Comparison of ENCODE assay signal across 10 cellular contexts in the genomic region with DNA sequence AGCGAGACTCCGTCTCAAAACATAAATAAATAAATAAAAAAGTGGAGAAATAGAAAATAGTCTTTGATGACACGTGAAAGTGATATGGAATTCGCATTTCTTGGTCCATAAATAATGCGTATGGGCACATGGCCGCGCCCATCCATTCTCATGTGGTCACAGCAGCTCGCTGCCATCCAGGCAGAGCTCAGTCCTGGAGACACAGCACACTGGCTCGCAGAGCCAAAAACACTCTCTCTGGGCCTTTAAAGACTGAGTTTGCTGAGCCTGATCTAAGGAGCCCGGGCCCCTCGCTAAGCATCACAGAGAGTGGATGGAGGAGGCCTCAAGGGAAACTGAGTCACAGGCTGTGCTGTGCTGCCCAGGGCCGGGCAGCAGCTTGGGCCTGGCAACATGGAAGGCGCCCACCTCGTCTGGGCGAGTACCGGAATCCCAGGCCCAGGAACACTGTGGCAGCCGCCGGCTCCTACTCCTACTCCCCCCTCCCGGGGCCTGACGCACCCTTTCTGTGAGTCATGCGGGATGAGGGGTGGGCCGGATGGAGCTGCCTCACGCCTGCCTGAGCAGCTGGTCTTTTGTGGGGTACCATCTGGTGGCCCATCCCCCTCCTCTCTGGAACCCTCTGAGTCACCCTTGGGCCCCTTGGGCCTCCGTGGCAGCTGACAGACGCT. TPM values are rescaled to one million over a fixed set of nuclear protein-coding genes. Genes with fewer than 3 reads are reported as not detected.
A peak's percentile ranks its signal among the peaks of the same experiment; 100 is the strongest.
DNase-seq lines count a peak whose midpoint lies in the region; ATAC-seq and TF ChIP-seq lines count a peak whose summit lies in the region.
"Had no signal": no experiment of that assay in that cellular context is flagged by ENCODE, and none has a peak within 500 bp of the region (broad histone marks: within the 10 kb centered on the region; RNA-seq: fewer than 3 reads in every experiment).

No MANE protein-coding gene starts in this region.

- H3K9me3 ChIP-seq in mucosa of descending colon: no peaks in the 10 kb centered on the region
- H3K9me3 ChIP-seq: psoas muscle had no signal

- intact Hi-C loops in mucosa of descending colon (cut with DNase I, micrococcal nuclease): no loop called here

- no peaks in the 10 kb centered on the region for H3K27me3 ChIP-seq in brain microvascular endothelial cell (replicated peaks)

- in situ Hi-C loops in brain microvascular endothelial cell (cut with HindIII; ENCODE audit: low pct_ligation_motif_present, low sequenced_read_pairs): no loop called here

- peak; percentile 52 for DNase-seq in AG09319 (ENCODE audit: extremely low read depth, low read depth)
- DNase-seq in LHCN-M2 (ENCODE audit: low read depth): peak; percentile 99
- peak; percentile 89 for DNase-seq in brain microvascular endothelial cell
- no peak for DNase-seq in mucosa of descending colon
- DNase-seq in NOMO-1 treated with DMSO at 0.1 percent for 48 hours (lab: John Stamatoyannopoulos, UW; ENCODE audit: unreplicated experiment): no peak

- TF ChIP-seq CTCF in AG09319 (IDR thresholded peaks at IDR 0.05; ENCODE audit: low read depth, low read length) (no peak), brain microvascular endothelial cell (IDR thresholded peaks at IDR 0.05; ENCODE audit: low read depth, low read length, missing control alignments) (no peak), mucosa of descending colon (IDR thresholded peaks at IDR 0.05) (no peak)

- H3K4me3 ChIP-seq in brain microvascular endothelial cell (ENCODE audit: low read depth, low read length) (no peak overlapping the region), mucosa of descending colon (no peak overlapping the region)
- H3K4me3 ChIP-seq: psoas muscle had no signal

- no peaks in the 10 kb centered on the region for H3K4me1 ChIP-seq in mucosa of descending colon (ENCODE audit: low read depth)

- H3K36me3 ChIP-seq in brain microvascular endothelial cell (replicated peaks): peaks cover 41% of the 10 kb centered on the region
- H3K36me3 ChIP-seq in mucosa of descending colon (ENCODE audit: low read depth): no peaks in the 10 kb centered on the region

- peak overlapping the region; percentile 76 for H3K27ac ChIP-seq in brain microvascular endothelial cell
- H3K27ac ChIP-seq: psoas muscle, VCaP had no signal

- ATAC-seq in mucosa of descending colon (peak; percentile 59), HG02610 (IDR thresholded peaks at IDR 0.05; ENCODE audit: unreplicated experiment) (no peak), HG03175 (IDR thresholded peaks at IDR 0.05; ENCODE audit: unreplicated experiment) (no peak)
- ATAC-seq in activated CD4-positive, CD25-positive, alpha-beta regulatory T cell treated with anti-CD3 and anti-CD28 coated beads, Interleukin-2, amount 50 U/mL, for 24 hours: no peak

RNA-seq across cellular contexts. Expression of gene CACTIN, which starts 28.9 kb away (rescaled TPM):
- total RNA-seq in LHCN-M2 (2014; rRNA removed): 32.3 and 35.8 TPM in 2 replicates
- polyA plus RNA-seq in LHCN-M2 (2012): 19.3 TPM
- 10 to 100 TPM; 22.4 to 26.8 (median 22.6) TPM for total RNA-seq in mucosa of descending colon

RNA-seq across cellular contexts. Expression of gene PIP5K1C, which starts 44.7 kb away (rescaled TPM):
- total RNA-seq in LHCN-M2 (2014; rRNA removed) (26.4 and 29.0 TPM in 2 replicates), mucosa of descending colon (10 to 100 TPM; 23.1 to 95.2 (median 23.2) TPM)
- polyA plus RNA-seq in LHCN-M2 (2012): 25.1 TPM

RNA-seq across cellular contexts. Expression of gene TBXA2R, which starts 48.9 kb away (rescaled TPM):
- total RNA-seq in LHCN-M2 (2014; rRNA removed) (0.57 and 0.64 TPM in 2 replicates), mucosa of descending colon (1 to 10 TPM in 2 of 3 donors, under 1 TPM in 1; 0.72 to 2.3 (median 1.1) TPM)
- polyA plus RNA-seq in LHCN-M2 (2012): 1.7 TPM

RNA-seq across cellular contexts. Expression of gene TJP3, which starts 52.6 kb away (rescaled TPM):
- total RNA-seq in LHCN-M2 (2014; rRNA removed) (not detected in 2 replicates), mucosa of descending colon (100 to 1,000 TPM; 167 to 357 (median 285) TPM)
- polyA plus RNA-seq in LHCN-M2 (2012): not detected

Comparison
In these comparisons a context has a peak if more than half of its experiments do, and no peak if none do; other contexts are left out.
1. DNase-seq: peak in AG09319 (single experiment), LHCN-M2 (single experiment) and brain microvascular endothelial cell (single experiment); none in mucosa of descending colon (0 of 3) and NOMO-1 treated with DMSO at 0.1 percent for 48 hours (single experiment).